ENCODE assay signal across 12 cellular contexts in genomic region chr4:145186719-145187118, GRCh38. TPM values are rescaled to one million over a fixed set of nuclear protein-coding genes. Genes with fewer than 3 reads are reported as not detected.
DNase-seq lines count a peak whose midpoint lies in the region; ATAC-seq and TF ChIP-seq lines count a peak whose summit lies in the region.
"Had no signal": no experiment of that assay in that cellular context is flagged by ENCODE, and none has a peak within 500 bp of the region (broad histone marks: within the 10 kb centered on the region; RNA-seq: fewer than 3 reads in every experiment).

No MANE protein-coding gene starts in this region.

- CTCF ChIA-PET in OCI-LY7 (lab: Charles Lee; ENCODE audit: unreplicated experiment), result interaction anchor here (0.6 to 0.9 kb wide), 4 partner anchors 10 to 45 kb away, joined by 3 read pairs; no protein-coding TSS in a partner anchor

- BruUV-seq in OCI-LY7 (replicated peaks; lab: Mats Ljungman, UMichigan), result no TSS peak

- no peaks in the 10 kb centered on the region for H3K79me2 ChIP-seq in OCI-LY7 (ENCODE audit: insufficient read depth, low read depth, low read length)

- TF ChIP-seq CTCF in OCI-LY7 (conservative IDR thresholded peaks at IDR 0.05; ENCODE audit: low read length), result peak; percentile 8; the same call in 1 of the 2 replicates

- H2AFZ ChIP-seq in OCI-LY7 (ENCODE audit: low read length), result peak overlapping the region; percentile 65; the same call in 1 of the 2 replicates

- POLR2A ChIA-PET in OCI-LY7 (lab: Charles Lee), result interaction anchor here (0.6 to 2.2 kb wide), 4 partner anchors 9 to 747 kb away, joined by 3 to 12 read pairs (median 4); no protein-coding TSS in a partner anchor

- ATAC-seq in GM18511 (IDR thresholded peaks at IDR 0.05; ENCODE audit: unreplicated experiment), result peak; percentile 90
- peak; percentile 88 for ATAC-seq in GM21526 (IDR thresholded peaks at IDR 0.05; ENCODE audit: low FRiP score, unreplicated experiment)
- peak; percentile 93 for ATAC-seq in HG03103 (IDR thresholded peaks at IDR 0.05; ENCODE audit: low read depth, unreplicated experiment)

- peak overlapping the region; percentile 26 for H3K4me3 ChIP-seq in OCI-LY7 (ENCODE audit: low read depth, low read length, poor library complexity, severe bottlenecking)
- H3K4me3 ChIP-seq: thoracic aorta had no signal

- intact Hi-C loops in OCI-LY7 (cut with micrococcal nuclease; ENCODE audit: unreplicated experiment), result no loop called here

- no peaks in the 10 kb centered on the region for H3K36me3 ChIP-seq in OCI-LY7 (ENCODE audit: insufficient read depth, low read length)
- H3K36me3 ChIP-seq: thoracic aorta had no signal

- DNase-seq in OCI-LY7 (ENCODE audit: low spot score), result peak; percentile 67
- no peak for DNase-seq in epidermal melanocyte (ENCODE audit: insufficient read length, low spot score)
- DNase-seq in activated CD8-positive, alpha-beta memory T cell treated with anti-CD3 and anti-CD28 coated beads, Interleukin-2, amount 50 U/mL, for 48 hours, result no peak
- no peak for DNase-seq in Ammon's horn (ENCODE audit: low spot score)
- DNase-seq in A172 (ENCODE audit: low spot score), result no peak
- DNase-seq: activated CD4-positive, CD25-positive, alpha-beta regulatory T cell; CD4-positive, CD25-positive, alpha-beta regulatory T cell; effector CD4-positive, alpha-beta T cell had no signal

- H4K20me1 ChIP-seq in OCI-LY7 (ENCODE audit: insufficient read depth, low read length), result no peaks in the 10 kb centered on the region

- peak overlapping the region; percentile 36 for H3K27ac ChIP-seq in OCI-LY7 (ENCODE audit: low read depth, low read length, poor library complexity, severe bottlenecking)
- H3K27ac ChIP-seq: thoracic aorta had no signal

- no peaks in the 10 kb centered on the region for H3K9me2 ChIP-seq in OCI-LY7 (ENCODE audit: insufficient read depth, low read length)

- peaks cover 31% of the 10 kb centered on the region for H3K4me1 ChIP-seq in OCI-LY7 (ENCODE audit: insufficient read depth, low read length, poor library complexity, severe bottlenecking)

- H3K9me3 ChIP-seq in OCI-LY7 (ENCODE audit: low read length), result no peaks in the 10 kb centered on the region; the same call in 1 of the 2 replicates
- H3K9me3 ChIP-seq: thoracic aorta had no signal

- peak overlapping the region; percentile 71 for H3K4me2 ChIP-seq in OCI-LY7 (ENCODE audit: low read length)

RNA-seq across cellular contexts. Expression of gene OTUD4, which starts 6.3 kb away (rescaled TPM):
- total RNA-seq in OCI-LY7 (2014; rRNA removed; shearing (Covaris generic)), result 17.3 and 23.4 TPM in 2 replicates
- total RNA-seq in OCI-LY7 (2022), result 54.9 and 60.1 TPM in 2 replicates
- total RNA-seq in A172 (2014; rRNA removed; shearing (Covaris generic)), result 17.0 and 19.1 TPM in 2 replicates
